8 cellular contexts compared by ENCODE assay signal in genomic region chr6:144349690-144350132, GRCh38.
DNase-seq lines count a peak whose midpoint lies in the region; ATAC-seq and TF ChIP-seq lines count a peak whose summit lies in the region.

No MANE protein-coding gene starts in this region.

- H3K27ac ChIP-seq in GM23338 (ENCODE audit: low read depth): peak overlapping the region; percentile 63; the same call in 1 of the 2 replicates
- peak overlapping the region in 1 of 2 donors; percentile 57 for H3K27ac ChIP-seq in ascending aorta

- H3K4me1 Mint-ChIP-seq in GM23338: peaks cover 41% of the 10 kb centered on the region

- H3K27me3 Mint-ChIP-seq in GM23338 (ENCODE audit: insufficient read depth, low read depth, poor library complexity): peaks cover 6% of the 10 kb centered on the region

- DNase-seq in Daoy (ENCODE audit: low read depth) (peak; percentile 72), GM23338 (ENCODE audit: low spot score) (no peak), NOMO-1 treated with DMSO at 0.1 percent for 48 hours (lab: John Stamatoyannopoulos, UW; ENCODE audit: unreplicated experiment) (peak; percentile 41), dermis blood vessel endothelial cell (peak; percentile 100), non-pigmented ciliary epithelial cell (ENCODE audit: low read depth) (peak; percentile 37), ascending aorta (ENCODE audit: low spot score in 2 of 2) (no peak)
- no peak for DNase-seq in stimulated activated naive CD4-positive, alpha-beta T cell (lab: John Stamatoyannopoulos, UW)

- peak overlapping the region; percentile 13; the same call in 1 of the 2 replicates for H3K4me2 ChIP-seq in GM23338

- H3F3A ChIP-seq in GM23338 (replicated peaks; ENCODE audit: low read depth): no peaks in the 10 kb centered on the region

- H3K27ac Mint-ChIP-seq in GM23338: no peak overlapping the region

- H3K36me3 ChIP-seq in GM23338 (ENCODE audit: insufficient read depth) (no peaks in the 10 kb centered on the region), ascending aorta (no peaks in the 10 kb centered on the region)

- no peak for TF ChIP-seq CTCF in GM23338 (conservative IDR thresholded peaks at IDR 0.05; ENCODE audit: low read depth in 2 of 2)
- no peak for TF ChIP-seq CTCF in ascending aorta (IDR thresholded peaks at IDR 0.05)

- H3K36me3 Mint-ChIP-seq in GM23338 (ENCODE audit: low read depth): peaks cover 10% of the 10 kb centered on the region

- H3K9me3 Mint-ChIP-seq in GM23338: peaks cover 2% of the 10 kb centered on the region; the same call in 2 of the 3 replicates

- H3K4me3 Mint-ChIP-seq in GM23338: no peak overlapping the region

- no peaks in the 10 kb centered on the region for H4K20me1 ChIP-seq in GM23338 (replicated peaks; ENCODE audit: insufficient read depth)

- H3K79me2 ChIP-seq in GM23338 (replicated peaks; ENCODE audit: insufficient read depth): peaks cover 76% of the 10 kb centered on the region

- no peaks in the 10 kb centered on the region for H3K9me2 ChIP-seq in GM23338 (ENCODE audit: insufficient read depth)

- intact Hi-C loops in ascending aorta (cut with DNase I): no loop called here

- no peak overlapping the region for H3K4me3 ChIP-seq in GM23338
- no peak overlapping the region for H3K4me3 ChIP-seq in ascending aorta

- no peaks in the 10 kb centered on the region for H3K9me3 ChIP-seq in ascending aorta

- ATAC-seq in GM23338 (peak; percentile 72), HG03469 (IDR thresholded peaks at IDR 0.05; ENCODE audit: unreplicated experiment) (no peak)

- H2AFZ ChIP-seq in GM23338: no peak overlapping the region

- peaks cover 19% of the 10 kb centered on the region for H3K4me1 ChIP-seq in GM23338 (ENCODE audit: insufficient read depth)
- peaks cover 0 to 24% of the 10 kb centered on the region in 2 donors for H3K4me1 ChIP-seq in ascending aorta

- H3K27me3 ChIP-seq in GM23338 (ENCODE audit: insufficient read depth) (no peaks in the 10 kb centered on the region), ascending aorta (no peaks in the 10 kb centered on the region)

TF ChIP-seq in GM23338, 12 proteins besides CTCF, POLR2A, EP300 and RAD21:
- no peak for TF ChIP-seq ZNF114 (CRISPR knock-in tag; IDR thresholded peaks at IDR 0.05)
- TF ChIP-seq NANOG (IDR thresholded peaks at IDR 0.05; ENCODE audit: borderline replicate concordance): no peak
- no peak for TF ChIP-seq ZNF331 (CRISPR knock-in tag; IDR thresholded peaks at IDR 0.05; ENCODE audit: low read depth)

Comparison
In these comparisons a context has a peak if more than half of its experiments do, and no peak if none do; other contexts are left out.
1. DNase-seq: peak in Daoy (single experiment), NOMO-1 treated with DMSO at 0.1 percent for 48 hours (single experiment), dermis blood vessel endothelial cell (single experiment) and non-pigmented ciliary epithelial cell (single experiment); none in GM23338 (single experiment), stimulated activated naive CD4-positive, alpha-beta T cell (0 of 6) and ascending aorta (0 of 2).